Comparison of ENCODE assay signal across 9 cellular contexts in genomic region chrX:102517331-102517730, GRCh38. TPM values are rescaled to one million over a fixed set of nuclear protein-coding genes. Genes with fewer than 3 reads are reported as not detected.
DNase-seq lines count a peak whose midpoint lies in the region; ATAC-seq, FAIRE-seq and TF ChIP-seq lines count a peak whose summit lies in the region.
"Had no signal": no experiment of that assay in that cellular context is flagged by ENCODE, and none has a peak within 500 bp of the region (broad histone marks: within the 10 kb centered on the region; RNA-seq: fewer than 3 reads in every experiment).

No MANE protein-coding gene starts in this region.

- no peaks in the 10 kb centered on the region for H3K9me3 ChIP-seq in HAP-1

- intact Hi-C loops in posterior cingulate gyrus (cut with DNase I): loop anchor here (10.0 kb wide), 1 partner anchor 137 kb away; the partner anchor contains the start of gene GPRASP1

- TF ChIP-seq POLR2A in GM12892 (IDR thresholded peaks at IDR 0.05; ENCODE audit: low read depth, low read length): no peak

- in situ Hi-C loops in HAP-1 (cut with MboI; ENCODE audit: low sequenced_read_pairs): no loop called here

- TF ChIP-seq CTCF in foreskin keratinocyte (conservative IDR thresholded peaks at IDR 0.05): peak; percentile 41

- H3K36me3 ChIP-seq in ACC112 (ENCODE audit: insufficient read depth, low read length): no peaks in the 10 kb centered on the region
- 0 out of 2 replicates have a peak, but pooled peaks cover 4% of the 10 kb centered on the region for H3K36me3 ChIP-seq in HAP-1 (replicated peaks)

- no peaks in the 10 kb centered on the region for H3K79me2 ChIP-seq in ACC112 (ENCODE audit: control insufficient read depth, insufficient read depth, low read length, unreplicated experiment)

- FAIRE-seq in GM12892 (lab: Jason Lieb, UNC): no peak

- H3K4me3 ChIP-seq in ACC112 (ENCODE audit: low read depth, low read length) (0 out of 2 replicates have a peak overlapping the region, but pooled peaks have one; percentile 49), HAP-1 (no peak overlapping the region)

- no peak overlapping the region for H2AFZ ChIP-seq in ACC112 (ENCODE audit: low read length, unreplicated experiment)

- peak; percentile 17 for ATAC-seq in foreskin keratinocyte
- ATAC-seq in HG02798 (IDR thresholded peaks at IDR 0.05; ENCODE audit: poor library complexity, unreplicated experiment): no peak

- H3K27ac ChIP-seq in ACC112 (ENCODE audit: low read depth, low read length) (no peak overlapping the region), foreskin keratinocyte (no peak overlapping the region)

- no peaks in the 10 kb centered on the region for H3K4me1 ChIP-seq in ACC112 (ENCODE audit: control insufficient read depth, insufficient read depth, low read length, unreplicated experiment)
- H3K4me1 ChIP-seq in HAP-1: peaks cover 6% of the 10 kb centered on the region; the same call in 1 of the 2 replicates
- no peaks in the 10 kb centered on the region for H3K4me1 ChIP-seq in foreskin keratinocyte

- H3K27me3 ChIP-seq in ACC112 (ENCODE audit: insufficient read depth, low read length) (peaks cover 23% of the 10 kb centered on the region), HAP-1 (ENCODE audit: low read depth) (no peaks in the 10 kb centered on the region), foreskin keratinocyte (peaks cover 15% of the 10 kb centered on the region)

- peak; percentile 42 to 63 for DNase-seq in HAP-1 (ENCODE audit: low spot score in 2 of 2)
- peak; percentile 1 for DNase-seq in OCI-M2 (lab: John Stamatoyannopoulos, UW; ENCODE audit: unreplicated experiment)
- DNase-seq in foreskin keratinocyte: peak in 1 of 2 donors; percentile 4
- DNase-seq in activated effector memory CD4-positive, alpha-beta T cell treated with Interleukin-2 at 50 U/mL for 16 hours: no peak
- DNase-seq in GM12892 (ENCODE audit: insufficient read length): no peak
- no peak for DNase-seq in posterior cingulate gyrus
- DNase-seq: NCI-H226 had no signal

RNA-seq across cellular contexts. Expression of gene TMSB15A, which starts 0.8 kb away (rescaled TPM):
- total RNA-seq in foreskin keratinocyte: 0.20 and 0.25 TPM in 2 replicates
- polyA plus RNA-seq in foreskin keratinocyte: 0.30 and 0.37 TPM in 2 replicates
- polyA plus RNA-seq in GM12892 (2012; ENCODE audit: missing spikeins): not detected

RNA-seq across cellular contexts. Expression of gene TCP11X2, which starts 45.7 kb away (rescaled TPM):
- total RNA-seq in foreskin keratinocyte: not detected in 2 replicates
- not detected in 2 replicates for polyA plus RNA-seq in foreskin keratinocyte
- not detected for polyA plus RNA-seq in GM12892 (2012; ENCODE audit: missing spikeins)

Comparison
In these comparisons a context has a peak if more than half of its experiments do, and no peak if none do; other contexts are left out.
1. DNase-seq: peak in HAP-1 (2 of 2) and OCI-M2 (single experiment); none in activated effector memory CD4-positive, alpha-beta T cell treated with Interleukin-2 at 50 U/mL for 16 hours (single experiment), GM12892 (single experiment) and posterior cingulate gyrus (0 of 10).